Comparison of ENCODE assay signal across 1 cellular context in the genomic region with DNA sequence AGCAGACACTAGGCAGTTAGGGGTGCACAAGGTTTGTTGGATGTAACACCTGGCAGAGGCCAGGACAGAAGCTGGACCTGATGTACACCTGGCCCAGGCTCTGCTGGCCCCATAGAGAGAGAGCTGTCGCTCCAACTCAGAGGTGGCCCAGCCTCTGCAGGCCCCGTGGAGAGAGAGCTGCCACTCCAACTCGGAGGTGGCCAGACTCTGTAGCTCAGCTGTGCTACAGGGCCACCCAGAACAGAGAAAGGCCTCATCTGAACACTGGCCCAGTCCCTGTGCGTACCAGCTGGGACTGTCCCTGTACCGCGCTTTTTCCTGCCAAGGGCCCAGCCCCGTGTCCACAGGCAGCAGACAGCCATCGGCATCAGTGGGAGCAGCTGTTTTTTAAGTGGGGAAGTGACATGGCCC.
TF ChIP-seq lines count a peak whose summit lies in the region.

No MANE protein-coding gene starts in this region.

TF ChIP-seq in IMR-90, 13 proteins besides CTCF, POLR2A, EP300 and RAD21:
- TF ChIP-seq MAZ (IDR thresholded peaks at IDR 0.05; ENCODE audit: borderline replicate concordance, low read depth, low read length) (no peak), CEBPB (IDR thresholded peaks at IDR 0.05; ENCODE audit: low read depth, low read length) (no peak)
